ENCODE assay signal across 34 cellular contexts in the genomic region with DNA sequence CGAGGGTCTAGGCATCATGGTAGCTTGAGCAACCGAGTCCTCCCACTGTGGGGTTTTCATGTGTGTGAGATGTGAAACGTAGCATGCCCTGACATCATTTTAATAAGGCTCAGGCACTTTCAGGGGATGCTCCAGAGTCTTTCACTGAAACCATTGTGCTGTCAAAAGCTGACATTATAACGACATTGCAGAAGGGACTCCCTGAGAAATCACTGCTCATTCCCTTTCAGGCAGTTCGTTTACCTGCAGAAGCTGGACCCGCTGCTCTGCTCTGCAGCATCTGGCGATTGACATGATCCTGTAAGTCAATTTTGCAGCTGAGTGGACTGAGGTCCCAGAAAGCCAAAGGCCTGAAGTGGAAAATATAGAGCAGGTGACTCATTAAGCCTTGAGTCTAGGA. TPM values are rescaled to one million over a fixed set of nuclear protein-coding genes. Genes with fewer than 3 reads are reported as not detected.
"Had no signal": no experiment of that assay in that cellular context is flagged by ENCODE, and none has a peak within 500 bp of the region (broad histone marks: within the 10 kb centered on the region; RNA-seq: fewer than 3 reads in every experiment).

No MANE protein-coding gene starts in this region.

- H3K27me3 ChIP-seq: adrenal gland, body of pancreas, brain microvascular endothelial cell, breast epithelium had no signal

- ATAC-seq: activated CD4-positive, alpha-beta T cell treated with anti-CD3 and anti-CD28 coated beads for 36 hours; activated CD4-positive, CD25-positive, alpha-beta regulatory T cell treated with anti-CD3 and anti-CD28 coated beads, Interleukin-2, amount 50 U/mL, for 24 hours; activated CD8-positive, alpha-beta memory T cell treated with anti-CD3 and anti-CD28 coated beads, Interleukin-2, amount 10 ng/mL, durations not matched to agents 7 days and 5 days; activated CD8-positive, alpha-beta T cell treated with anti-CD3 and anti-CD28 coated beads, Interleukin-2, amount 10 ng/mL, durations not matched to agents 7 days and 5 days; activated naive CD4-positive, alpha-beta T cell treated with anti-CD3 and anti-CD28 coated beads, Interleukin-2, amount 50 U/mL, for 72 hours; activated T-cell treated with anti-CD3 and anti-CD28 coated beads, Interleukin-2, amount 50 U/mL, for 4 hours; activated T-cell treated with anti-CD3 and anti-CD28 coated beads, Interleukin-2, amount 50 U/mL, for 72 hours; activated T-helper 17 cell treated with anti-CD3 and anti-CD28 coated beads, Interleukin-2, amount 50 U/mL, for 72 hours; body of pancreas; WTC11 had no signal

- DNase-seq: activated CD4-positive, alpha-beta memory T cell treated with anti-CD3 and anti-CD28 coated beads, Interleukin-2, amount 10 ng/mL, durations not matched to agents 7 days and 5 days; activated CD4-positive, alpha-beta T cell treated with anti-CD3 and anti-CD28 coated beads for 1 hour; activated CD4-positive, alpha-beta T cell treated with anti-CD3 and anti-CD28 coated beads for 36 hours; activated CD4-positive, alpha-beta T cell treated with anti-CD3 and anti-CD28 coated beads for 48 hours; activated CD4-positive, alpha-beta T cell treated with anti-CD3 and anti-CD28 coated beads, Interleukin-2, amount 10 ng/mL, durations not matched to agents 7 days and 5 days; activated CD4-positive, alpha-beta T cell treated with anti-CD3 and anti-CD28 coated beads, Interleukin-2, amount 50 U/mL, for 48 hours; activated CD4-positive, CD25-positive, alpha-beta regulatory T cell; activated CD8-positive, alpha-beta memory T cell treated with anti-CD3 and anti-CD28 coated beads for 24 hours; activated CD8-positive, alpha-beta memory T cell treated with anti-CD3 and anti-CD28 coated beads, Interleukin-2, amount 10 ng/mL, durations not matched to agents 7 days and 5 days; activated CD8-positive, alpha-beta memory T cell treated with anti-CD3 and anti-CD28 coated beads, Interleukin-2, amount 50 U/mL, for 48 hours; activated CD8-positive, alpha-beta T cell treated with anti-CD3 and anti-CD28 coated beads, Interleukin-2, amount 10 ng/mL, durations not matched to agents 7 days and 5 days; activated effector memory CD4-positive, alpha-beta T cell treated with anti-CD3 and anti-CD28 coated beads, Interleukin-2, amount 50 U/mL, for 16 hours; activated gamma-delta T cell treated with Interleukin-2 at 50 U/mL for 16 hours; activated naive CD4-positive, alpha-beta T cell; activated naive CD4-positive, alpha-beta T cell treated with anti-CD3 and anti-CD28 coated beads for 36 hours; activated naive CD4-positive, alpha-beta T cell treated with anti-CD3 and anti-CD28 coated beads, Interleukin-2, amount 50 U/mL, for 16 hours; activated naive CD8-positive, alpha-beta T cell treated with anti-CD3 and anti-CD28 coated beads for 36 hours; activated T-cell treated with anti-CD3 and anti-CD28 coated beads, Interleukin-2, amount 50 U/mL, for 1 hour; activated T-cell treated with anti-CD3 and anti-CD28 coated beads, Interleukin-2, amount 50 U/mL, for 4 hours; activated T-cell treated with anti-CD3 and anti-CD28 coated beads, Interleukin-2, amount 50 U/mL, for 72 hours; adrenal gland; amniotic stem cell; aorta; body of pancreas; brain microvascular endothelial cell; central memory CD4-positive, alpha-beta T cell; T-helper 2 cell; T-helper 9 cell had no signal

- H3K9me3 ChIP-seq: adrenal gland, body of pancreas, breast epithelium had no signal

- H3K36me3 ChIP-seq: adrenal gland, brain microvascular endothelial cell, breast epithelium had no signal

- H3K4me3 ChIP-seq: adrenal gland, body of pancreas, breast epithelium had no signal

- H3K27ac ChIP-seq: adrenal gland, body of pancreas, brain microvascular endothelial cell, breast epithelium, VCaP had no signal

RNA-seq across cellular contexts. Expression of a gene that starts 53.9 kb away (rescaled TPM):
- polyA plus RNA-seq: adrenal gland, aorta had no signal

RNA-seq across cellular contexts. Expression of a gene that starts 54.9 kb away (rescaled TPM):
- polyA plus RNA-seq: adrenal gland, aorta had no signal
